In the genomic region with DNA sequence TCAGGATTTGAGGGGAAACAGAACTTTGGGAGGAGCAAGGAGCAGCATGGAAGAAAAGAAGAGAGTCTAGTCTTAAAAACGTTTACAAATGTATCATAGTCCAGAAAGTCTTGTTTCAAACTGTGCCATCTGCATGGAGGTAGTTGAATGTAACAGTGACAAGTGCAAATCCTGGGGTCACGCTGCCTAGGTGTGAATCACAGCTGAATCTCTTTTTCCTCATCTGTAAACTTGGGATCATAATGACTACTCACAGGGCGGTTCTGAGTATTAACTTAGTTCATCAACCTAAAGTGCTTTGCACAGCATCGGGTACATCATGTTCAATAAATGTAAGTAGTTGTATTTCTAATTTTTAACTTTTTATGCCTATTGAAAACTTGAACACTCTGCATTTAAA, we compare ENCODE assay signal across 20 cellular contexts.
A peak's percentile ranks its signal among the peaks of the same experiment; 100 is the strongest.
DNase-seq lines count a peak whose midpoint lies in the region; ATAC-seq, FAIRE-seq and TF ChIP-seq lines count a peak whose summit lies in the region.
"Had no signal": no experiment of that assay in that cellular context is flagged by ENCODE, and none has a peak within 500 bp of the region (broad histone marks: within the 10 kb centered on the region; RNA-seq: fewer than 3 reads in every experiment).

No MANE protein-coding gene starts in this region.

- no peak overlapping the region for H3K23ac ChIP-seq in H9 (ENCODE audit: insufficient read length, low read depth, low read length)

- no peaks in the 10 kb centered on the region for H3K9me3 Mint-ChIP-seq in activated naive CD4-positive, alpha-beta T cell treated with anti-CD3 and anti-CD28 coated beads, Interleukin-2, amount 50 U/mL, for 24 hours
- H3K9me3 Mint-ChIP-seq in stimulated activated memory B cell treated with anti-CD40 and anti-IgM and Interleukin-4, amounts not matched to agents 10 μg/mL and 1 μg/mL and 100 μg/mL, for 72 hours, result no peaks in the 10 kb centered on the region
- no peaks in the 10 kb centered on the region for H3K9me3 Mint-ChIP-seq in H9
- H3K9me3 Mint-ChIP-seq: T-cell had no signal

- in situ Hi-C loops in GM12878 (cut with MboI), result no loop called here

- FAIRE-seq in GM12878 (lab: Jason Lieb, UNC), result peak; percentile 41
- FAIRE-seq: astrocyte had no signal

- TF ChIP-seq EP300 in GM12878 (IDR thresholded peaks at IDR 0.05; ENCODE audit: borderline replicate concordance in 1 of 2, control insufficient read depth in 1 of 2, low read depth in 2 of 2, low read length in 2 of 2), result no peak

- TF ChIP-seq RAD21 in GM12878 (IDR thresholded peaks at IDR 0.05; ENCODE audit: insufficient read depth, low read depth, low read length), result no peak

- H4K91ac ChIP-seq in H9 (ENCODE audit: insufficient read length, low read depth, low read length), result no peak overlapping the region

- no peak for TF ChIP-seq CTCF in GM12878 (IDR thresholded peaks at IDR 0.05 in 2 of 3, conservative IDR thresholded peaks at IDR 0.05 in 1 of 3; ENCODE audit: control insufficient read depth in 2 of 3, extremely low read depth in 1 of 3, insufficient read depth in 1 of 3, low read depth in 3 of 3, low read length in 3 of 3)
- TF ChIP-seq CTCF in H9 (conservative IDR thresholded peaks at IDR 0.05), result no peak

- H3K79me1 ChIP-seq in H9 (ENCODE audit: insufficient read depth, low read depth, low read length, poor library complexity, severe bottlenecking), result no peaks in the 10 kb centered on the region

- H3K9me3 ChIP-seq in GM12878 (replicated peaks; ENCODE audit: control insufficient read depth, insufficient read depth, low read length) (no peaks in the 10 kb centered on the region), H9 (ENCODE audit: control insufficient read depth, low read depth, low read length) (no peaks in the 10 kb centered on the region)
- H3K9me3 ChIP-seq: mucosa of descending colon, psoas muscle, thyroid gland had no signal

- H3K79me2 ChIP-seq in GM12878 (ENCODE audit: control insufficient read depth, insufficient read depth, low read length), result peaks cover 5% of the 10 kb centered on the region
- no peaks in the 10 kb centered on the region for H3K79me2 ChIP-seq in H9 (ENCODE audit: insufficient read depth, low read length)
- H3K79me2 ChIP-seq: hepatocyte had no signal

- H3K27ac Mint-ChIP-seq in activated naive CD4-positive, alpha-beta T cell treated with anti-CD3 and anti-CD28 coated beads, Interleukin-2, amount 50 U/mL, for 24 hours, result peak overlapping the region; percentile 25
- peak overlapping the region; percentile 53 for H3K27ac Mint-ChIP-seq in stimulated activated memory B cell treated with anti-CD40 and anti-IgM and Interleukin-4, amounts not matched to agents 10 μg/mL and 1 μg/mL and 100 μg/mL, for 72 hours
- H3K27ac Mint-ChIP-seq in H9, result no peak overlapping the region

- H4K20me1 ChIP-seq in GM12878 (ENCODE audit: control insufficient read depth, insufficient read depth) (no peaks in the 10 kb centered on the region), H9 (ENCODE audit: control insufficient read depth, insufficient read depth, insufficient read length) (no peaks in the 10 kb centered on the region)

- intact Hi-C loops in GM12878 (cut with micrococcal nuclease; ENCODE audit: unreplicated experiment), result no loop called here

- no peaks in the 10 kb centered on the region for H3K27me3 ChIP-seq in GM12878 (replicated peaks in 1 of 2; ENCODE audit: control insufficient read depth in 2 of 2, insufficient read depth in 2 of 2, low read length in 1 of 2)
- no peaks in the 10 kb centered on the region for H3K27me3 ChIP-seq in H9 (ENCODE audit: insufficient read depth, low read length)
- H3K27me3 ChIP-seq: hepatocyte, thyroid gland had no signal

- SMC1A ChIA-PET in GM12878 (lab: Charles Lee; ENCODE audit: uncharacterized antibody, unreplicated experiment), result no interaction called here

- H3K36me3 Mint-ChIP-seq in activated naive CD4-positive, alpha-beta T cell treated with anti-CD3 and anti-CD28 coated beads, Interleukin-2, amount 50 U/mL, for 24 hours, result peaks cover 2% of the 10 kb centered on the region
- H3K36me3 Mint-ChIP-seq in stimulated activated memory B cell treated with anti-CD40 and anti-IgM and Interleukin-4, amounts not matched to agents 10 μg/mL and 1 μg/mL and 100 μg/mL, for 72 hours, result peaks cover 12% of the 10 kb centered on the region
- H3K36me3 Mint-ChIP-seq in H9 (ENCODE audit: insufficient read depth in 1 of 3, low read depth in 3 of 3), result no peaks in the 10 kb centered on the region

- H3K4me3 Mint-ChIP-seq in activated naive CD4-positive, alpha-beta T cell treated with anti-CD3 and anti-CD28 coated beads, Interleukin-2, amount 50 U/mL, for 24 hours, result no peak overlapping the region
- H3K4me3 Mint-ChIP-seq in stimulated activated memory B cell treated with anti-CD40 and anti-IgM and Interleukin-4, amounts not matched to agents 10 μg/mL and 1 μg/mL and 100 μg/mL, for 72 hours, result no peak overlapping the region
- H3K4me3 Mint-ChIP-seq in H9, result no peak overlapping the region
- H3K4me3 Mint-ChIP-seq: T-cell had no signal

- H3K4me1 ChIP-seq in GM12878 (ENCODE audit: control insufficient read depth, insufficient read depth, low read length), result peaks cover 20% of the 10 kb centered on the region
- no peaks in the 10 kb centered on the region for H3K4me1 ChIP-seq in H9 (ENCODE audit: insufficient read depth, low read length)

- no peak overlapping the region for H3K56ac ChIP-seq in H9 (ENCODE audit: insufficient read length, low read depth, low read length)

- H2AFZ ChIP-seq in GM12878 (ENCODE audit: control insufficient read depth, low read depth, low read length), result no peak overlapping the region
- no peak overlapping the region for H2AFZ ChIP-seq in H9 (ENCODE audit: low read length)
- H2AFZ ChIP-seq: hepatocyte had no signal

- RAD21 ChIA-PET in GM12878 (lab: Charles Lee; ENCODE audit: unreplicated experiment), result interaction anchor here (0.6 kb wide), 1 partner anchor 27 kb away, joined by 7 read pairs; no protein-coding TSS in a partner anchor

- no peaks in the 10 kb centered on the region for H3K23me2 ChIP-seq in H9 (ENCODE audit: insufficient read length, low read depth, low read length, poor library complexity, severe bottlenecking)

- H3K36me3 ChIP-seq in GM12878 (ENCODE audit: control insufficient read depth in 2 of 2, insufficient read depth in 2 of 2, low read length in 1 of 2), result peaks cover 0 to 1% of the 10 kb centered on the region in 2 experiments; a peak in 2 of 4 replicates
- H3K36me3 ChIP-seq: thyroid gland had no signal

- no peaks in the 10 kb centered on the region for H3K27me3 Mint-ChIP-seq in activated naive CD4-positive, alpha-beta T cell treated with anti-CD3 and anti-CD28 coated beads, Interleukin-2, amount 50 U/mL, for 24 hours
- no peaks in the 10 kb centered on the region for H3K27me3 Mint-ChIP-seq in stimulated activated memory B cell treated with anti-CD40 and anti-IgM and Interleukin-4, amounts not matched to agents 10 μg/mL and 1 μg/mL and 100 μg/mL, for 72 hours
- H3K27me3 Mint-ChIP-seq in H9 (ENCODE audit: low read depth), result no peaks in the 10 kb centered on the region
- H3K27me3 Mint-ChIP-seq: T-cell had no signal

- no peak overlapping the region for H2BK12ac ChIP-seq in H9 (ENCODE audit: insufficient read length, low read depth, low read length)

- H3K27ac ChIP-seq in GM12878 (ENCODE audit: control insufficient read depth, insufficient read depth) (no peak overlapping the region), H9 (ENCODE audit: insufficient read length, low read depth, low read length) (no peak overlapping the region)
- H3K27ac ChIP-seq: hepatocyte, psoas muscle, thyroid gland had no signal

- no peak overlapping the region for H2AK5ac ChIP-seq in H9 (ENCODE audit: insufficient read length, low read length)

- H3K18ac ChIP-seq in H9 (ENCODE audit: insufficient read length, low read depth, low read length), result no peak overlapping the region

- CTCF ChIA-PET in GM12878 (lab: Yijun Ruan, JAX), result no interaction called here

- no peak overlapping the region for H4K5ac ChIP-seq in H9 (ENCODE audit: insufficient read length, low read depth, low read length)

- POLR2A ChIA-PET in GM12878 (lab: Charles Lee), result no interaction called here

- H4K8ac ChIP-seq in H9 (replicated peaks; ENCODE audit: insufficient read length, low read depth, low read length), result no peak overlapping the region

- peaks cover 34% of the 10 kb centered on the region for H3K4me1 Mint-ChIP-seq in activated naive CD4-positive, alpha-beta T cell treated with anti-CD3 and anti-CD28 coated beads, Interleukin-2, amount 50 U/mL, for 24 hours
- peaks cover 50% of the 10 kb centered on the region for H3K4me1 Mint-ChIP-seq in stimulated activated memory B cell treated with anti-CD40 and anti-IgM and Interleukin-4, amounts not matched to agents 10 μg/mL and 1 μg/mL and 100 μg/mL, for 72 hours
- H3K4me1 Mint-ChIP-seq in H9, result peaks cover 7 to 14% of the 10 kb centered on the region in 2 experiments

- H3K9ac ChIP-seq in GM12878 (ENCODE audit: control insufficient read depth, insufficient read depth, low read length) (no peak overlapping the region), H9 (ENCODE audit: extremely low read depth, insufficient read length, low read length) (no peak overlapping the region)

- no TSS peak for BruUV-seq in GM12878 (replicated peaks; lab: Mats Ljungman, UMichigan)

- ATAC-seq in GM12878, result no peak
- ATAC-seq in stimulated activated memory B cell treated with anti-CD40 and anti-IgM and Interleukin-4, amounts not matched to agents 10 μg/mL and 1 μg/mL and 100 μg/mL, for 72 hours, result no peak
- ATAC-seq: mucosa of descending colon, psoas muscle, T-cell had no signal

- H3K4me2 ChIP-seq in GM12878 (ENCODE audit: control insufficient read depth, insufficient read depth) (no peak overlapping the region), H9 (ENCODE audit: insufficient read depth, insufficient read length, low read length) (no peak overlapping the region)
- H3K4me2 ChIP-seq: hepatocyte had no signal

- no peak overlapping the region for H3K4me3 ChIP-seq in GM12878
- H3K4me3 ChIP-seq: hepatocyte, mucosa of descending colon, psoas muscle, thyroid gland had no signal

- no peak for DNase-seq in activated naive CD4-positive, alpha-beta T cell (lab: John Stamatoyannopoulos, UW)
- DNase-seq in ELR (ENCODE audit: low read depth) (peak; percentile 6), GM12878 (ENCODE audit: low read depth, low spot score) (no peak), H9 (no peak), COR-L47 (lab: John Stamatoyannopoulos, UW) (no peak)
- DNase-seq: erythroblast, foreskin melanocyte, H7, KBM-7, mucosa of descending colon, MV-4-11, NCI-H187, psoas muscle, SIG-M5, T-cell, thyroid gland had no signal

- no peak overlapping the region for H2BK5ac ChIP-seq in H9 (ENCODE audit: insufficient read length, low read length)

- H3K4ac ChIP-seq in H9 (ENCODE audit: low read depth, low read length), result no peak overlapping the region

- no peak overlapping the region for H2BK15ac ChIP-seq in H9 (ENCODE audit: low read depth, low read length)

- no peak overlapping the region for H3T11ph ChIP-seq in H9 (ENCODE audit: low read length)

- H2BK120ac ChIP-seq in H9 (ENCODE audit: low read depth, low read length, poor library complexity, severe bottlenecking), result no peak overlapping the region

- H3K14ac ChIP-seq in H9 (ENCODE audit: insufficient read depth, low read length), result no peak overlapping the region

- no peak overlapping the region for H2BK20ac ChIP-seq in H9 (ENCODE audit: low read depth, low read length, poor library complexity, severe bottlenecking)

- TF ChIP-seq POLR2A in GM12878 (IDR thresholded peaks at IDR 0.05; ENCODE audit: low read depth, low read length), result no peak

- 38% methylated on average over 4 of the region's 4 CpGs for WGBS in GM12878 (ENCODE audit: insufficient coverage, insufficient replicate concordance, low lambda C conversion rate, missing lambda C conversion rate)
- no CpG with 5 or more reads among the region's 4 CpGs for WGBS in H9 (ENCODE audit: extremely low coverage, insufficient read length, low lambda C conversion rate)

Comparison
In these comparisons a context has a peak if more than half of its experiments do, and no peak if none do; other contexts are left out.
1. H3K27ac Mint-ChIP-seq: peak in activated naive CD4-positive, alpha-beta T cell treated with anti-CD3 and anti-CD28 coated beads, Interleukin-2, amount 50 U/mL, for 24 hours (single experiment) and stimulated activated memory B cell treated with anti-CD40 and anti-IgM and Interleukin-4, amounts not matched to agents 10 μg/mL and 1 μg/mL and 100 μg/mL, for 72 hours (single experiment); none in H9 (0 of 3).